In the genomic region with DNA sequence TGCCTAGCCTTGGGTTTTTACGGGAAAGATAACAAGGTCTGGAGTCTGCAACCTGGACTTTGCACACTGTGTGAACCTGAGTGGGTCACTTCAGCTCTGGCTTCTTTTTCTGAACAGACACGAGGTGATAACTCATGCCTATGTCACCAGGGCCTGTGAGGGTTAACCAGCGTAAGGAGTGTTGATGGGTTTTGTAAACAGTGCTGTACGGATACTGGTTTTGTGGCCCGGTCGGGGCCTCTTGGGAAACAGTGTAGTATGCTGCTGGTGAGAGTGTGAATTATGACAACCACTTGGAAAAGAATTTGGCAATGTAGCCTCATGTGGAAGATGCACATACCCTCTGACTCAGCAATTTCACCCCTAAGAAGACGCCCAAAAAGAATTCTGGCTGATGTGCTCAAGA, we compare ENCODE assay signal across 17 cellular contexts.
A peak's percentile ranks its signal among the peaks of the same experiment; 100 is the strongest.
DNase-seq lines count a peak whose midpoint lies in the region; TF ChIP-seq lines count a peak whose summit lies in the region.
"Had no signal": no experiment of that assay in that cellular context is flagged by ENCODE, and none has a peak within 500 bp of the region (broad histone marks: within the 10 kb centered on the region; RNA-seq: fewer than 3 reads in every experiment).

No MANE protein-coding gene starts in this region.

- H3K9me3 Mint-ChIP-seq in activated T-helper 2 cell treated with anti-CD3 and anti-CD28 coated beads, Interferon-gamma antibody, Interleukin-2, Interleukin-4, amounts not matched to agents 10 μg/mL and 5 μg/mL and 100 μg/mL, durations not matched to agents 14 hours and 24 hours and 36 hours = no peaks in the 10 kb centered on the region
- H3K9me3 Mint-ChIP-seq: activated naive CD4-positive, alpha-beta T cell treated with anti-CD3 and anti-CD28 coated beads, Interleukin-2, amount 50 U/mL, for 24 hours; natural killer cell; stimulated activated effector memory CD8-positive, alpha-beta T cell treated with anti-CD3 and anti-CD28 coated beads, Interleukin-12 subunit alpha, Interleukin-12 subunit beta, amount 100 ng/mL, for 72 hours; T-helper 1 cell treated with Interleukin-12 subunit alpha and Interleukin-12 subunit beta and Interleukin-4 antibody, amounts not matched to agents 30 μg/mL and 1 μg/mL, for 36 hours had no signal

- no peaks in the 10 kb centered on the region for H3K27me3 ChIP-seq in liver (ENCODE audit: control insufficient read depth in 4 of 4, insufficient read depth in 4 of 4, low read length in 3 of 4)

- peaks cover 0 to 3% (median 1%) of the 10 kb centered on the region in 4 donors for H3K9me3 ChIP-seq in liver (ENCODE audit: control insufficient read depth in 4 of 4, low read length in 3 of 4)

- no peak for TF ChIP-seq CTCF in AG04449 (IDR thresholded peaks at IDR 0.05; ENCODE audit: insufficient read depth, low read length, missing control alignments)
- no peak for TF ChIP-seq CTCF in cardiac fibroblast (IDR thresholded peaks at IDR 0.05; ENCODE audit: low read depth, low read length)
- TF ChIP-seq CTCF in liver (IDR thresholded peaks at IDR 0.05; ENCODE audit: low read depth, low read length, missing input control) = no peak

- no peaks in the 10 kb centered on the region for H3K36me3 Mint-ChIP-seq in activated T-helper 2 cell treated with anti-CD3 and anti-CD28 coated beads, Interferon-gamma antibody, Interleukin-2, Interleukin-4, amounts not matched to agents 10 μg/mL and 5 μg/mL and 100 μg/mL, durations not matched to agents 14 hours and 24 hours and 36 hours (ENCODE audit: low read depth)
- H3K36me3 Mint-ChIP-seq: activated naive CD4-positive, alpha-beta T cell treated with anti-CD3 and anti-CD28 coated beads, Interleukin-2, amount 50 U/mL, for 24 hours; natural killer cell; stimulated activated effector memory CD8-positive, alpha-beta T cell treated with anti-CD3 and anti-CD28 coated beads, Interleukin-12 subunit alpha, Interleukin-12 subunit beta, amount 100 ng/mL, for 72 hours had no signal

- DNase-seq in AG04449 (ENCODE audit: low read depth, low spot score) (peak; percentile 63), H4 (ENCODE audit: low spot score) (peak; percentile 7), cardiac fibroblast (ENCODE audit: low read depth in 2 of 2) (peak; percentile 76 to 91), NCI-H2107 (lab: John Stamatoyannopoulos, UW) (no peak), NCI-H1694 (lab: John Stamatoyannopoulos, UW) (no peak), OCI-M2 (lab: John Stamatoyannopoulos, UW; ENCODE audit: unreplicated experiment) (no peak)
- DNase-seq in activated T-helper 2 cell treated with anti-CD3 and anti-CD28 coated beads, Interferon-gamma antibody, Interleukin-2, Interleukin-4, amounts not matched to agents 10 μg/mL and 5 μg/mL and 100 μg/mL, durations not matched to agents 14 hours and 24 hours and 36 hours (ENCODE audit: low spot score) = no peak
- DNase-seq: activated CD8-positive, alpha-beta memory T cell treated with anti-CD3 and anti-CD28 coated beads, Interleukin-2, amount 50 U/mL, for 4 hours; H7; hypothalamus; left ventricle myocardium superior; natural killer cell; NCI-H1930 had no signal

- POLR2A ChIA-PET in AG04449 (lab: Yijun Ruan, JAX) = no interaction called here

- no peaks in the 10 kb centered on the region for H3K27me3 Mint-ChIP-seq in activated T-helper 2 cell treated with anti-CD3 and anti-CD28 coated beads, Interferon-gamma antibody, Interleukin-2, Interleukin-4, amounts not matched to agents 10 μg/mL and 5 μg/mL and 100 μg/mL, durations not matched to agents 14 hours and 24 hours and 36 hours (ENCODE audit: low read depth)

- H3K4me1 ChIP-seq in liver (ENCODE audit: control insufficient read depth in 4 of 4, insufficient read depth in 4 of 4, low read length in 3 of 4) = peaks cover 0 to 5% (median 0%) of the 10 kb centered on the region in 4 donors

- no peak overlapping the region for H3K4me3 ChIP-seq in AG04449 (ENCODE audit: low read depth, low read length)
- no peak overlapping the region for H3K4me3 ChIP-seq in cardiac fibroblast (replicated peaks in 1 of 2; ENCODE audit: low read depth in 2 of 2, low read length in 2 of 2)
- H3K4me3 ChIP-seq in liver (ENCODE audit: low read depth in 1 of 3, low read length in 3 of 3) = no peak overlapping the region

- no peak overlapping the region for H3K27ac ChIP-seq in liver (ENCODE audit: low read depth in 1 of 2, low read length in 2 of 2)

- CTCF ChIA-PET in AG04449 (lab: Yijun Ruan, JAX) = no interaction called here

- intact Hi-C loops in activated T-helper 2 cell treated with anti-CD3 and anti-CD28 coated beads, Interferon-gamma antibody, Interleukin-2, Interleukin-4, amounts not matched to agents 10 μg/mL and 5 μg/mL and 100 μg/mL, durations not matched to agents 14 hours and 24 hours and 36 hours (cut with micrococcal nuclease) = no loop called here

- no peak overlapping the region for H3K9ac ChIP-seq in liver (ENCODE audit: low read depth in 1 of 2, low read length in 2 of 2)

- no peak overlapping the region for H3K4me3 Mint-ChIP-seq in activated T-helper 2 cell treated with anti-CD3 and anti-CD28 coated beads, Interferon-gamma antibody, Interleukin-2, Interleukin-4, amounts not matched to agents 10 μg/mL and 5 μg/mL and 100 μg/mL, durations not matched to agents 14 hours and 24 hours and 36 hours (ENCODE audit: low read depth)
- H3K4me3 Mint-ChIP-seq: activated naive CD4-positive, alpha-beta T cell treated with anti-CD3 and anti-CD28 coated beads, Interleukin-2, amount 50 U/mL, for 24 hours; natural killer cell; stimulated activated effector memory CD8-positive, alpha-beta T cell treated with anti-CD3 and anti-CD28 coated beads, Interleukin-12 subunit alpha, Interleukin-12 subunit beta, amount 100 ng/mL, for 72 hours; T-helper 1 cell treated with Interleukin-12 subunit alpha and Interleukin-12 subunit beta and Interleukin-4 antibody, amounts not matched to agents 30 μg/mL and 1 μg/mL, for 36 hours had no signal

- WGBS in liver = 45% methylated on average over 7 of the region's 7 CpGs

- no peaks in the 10 kb centered on the region for H3K36me3 ChIP-seq in liver (ENCODE audit: control insufficient read depth in 4 of 4, insufficient read depth in 3 of 4, low read depth in 1 of 4, low read length in 3 of 4)

- no peak overlapping the region for H3K27ac Mint-ChIP-seq in activated T-helper 2 cell treated with anti-CD3 and anti-CD28 coated beads, Interferon-gamma antibody, Interleukin-2, Interleukin-4, amounts not matched to agents 10 μg/mL and 5 μg/mL and 100 μg/mL, durations not matched to agents 14 hours and 24 hours and 36 hours
- H3K27ac Mint-ChIP-seq: activated naive CD4-positive, alpha-beta T cell treated with anti-CD3 and anti-CD28 coated beads, Interleukin-2, amount 50 U/mL, for 24 hours; natural killer cell; stimulated activated effector memory CD8-positive, alpha-beta T cell treated with anti-CD3 and anti-CD28 coated beads, Interleukin-12 subunit alpha, Interleukin-12 subunit beta, amount 100 ng/mL, for 72 hours; T-helper 1 cell treated with Interleukin-12 subunit alpha and Interleukin-12 subunit beta and Interleukin-4 antibody, amounts not matched to agents 30 μg/mL and 1 μg/mL, for 36 hours had no signal

- TF ChIP-seq RAD21 in liver (IDR thresholded peaks at IDR 0.05) = no peak

- H3K4me1 Mint-ChIP-seq in activated T-helper 2 cell treated with anti-CD3 and anti-CD28 coated beads, Interferon-gamma antibody, Interleukin-2, Interleukin-4, amounts not matched to agents 10 μg/mL and 5 μg/mL and 100 μg/mL, durations not matched to agents 14 hours and 24 hours and 36 hours (ENCODE audit: low read depth) = no peaks in the 10 kb centered on the region
- H3K4me1 Mint-ChIP-seq: activated naive CD4-positive, alpha-beta T cell treated with anti-CD3 and anti-CD28 coated beads, Interleukin-2, amount 50 U/mL, for 24 hours; natural killer cell; stimulated activated effector memory CD8-positive, alpha-beta T cell treated with anti-CD3 and anti-CD28 coated beads, Interleukin-12 subunit alpha, Interleukin-12 subunit beta, amount 100 ng/mL, for 72 hours had no signal

TF ChIP-seq in liver, 16 proteins besides CTCF, POLR2A, EP300 and RAD21 (continues in another document):
- TF ChIP-seq GABPA (IDR thresholded peaks at IDR 0.05 in 1 of 2, conservative IDR thresholded peaks at IDR 0.05 in 1 of 2) (no peak), EGR1 (IDR thresholded peaks at IDR 0.05; ENCODE audit: low read depth in 2 of 2) (no peak), FOXA2 (IDR thresholded peaks at IDR 0.05) (no peak), SP1 (IDR thresholded peaks at IDR 0.05) (peak; percentile 37), JUND (IDR thresholded peaks at IDR 0.05) (no peak), FOXA1 (IDR thresholded peaks at IDR 0.05) (no peak), RXRA (IDR thresholded peaks at IDR 0.05) (peak in 1 of 2 donors; percentile 47), YY1 (IDR thresholded peaks at IDR 0.05) (peak; percentile 19), NR2F2 (IDR thresholded peaks at IDR 0.05) (no peak)
- TF ChIP-seq, protein P1, sequence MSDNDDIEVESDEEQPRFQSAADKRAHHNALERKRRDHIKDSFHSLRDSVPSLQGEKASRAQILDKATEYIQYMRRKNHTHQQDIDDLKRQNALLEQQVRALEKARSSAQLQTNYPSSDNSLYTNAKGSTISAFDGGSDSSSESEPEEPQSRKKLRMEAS (IDR thresholded peaks at IDR 0.05) = no peak
- TF ChIP-seq, protein P2, sequence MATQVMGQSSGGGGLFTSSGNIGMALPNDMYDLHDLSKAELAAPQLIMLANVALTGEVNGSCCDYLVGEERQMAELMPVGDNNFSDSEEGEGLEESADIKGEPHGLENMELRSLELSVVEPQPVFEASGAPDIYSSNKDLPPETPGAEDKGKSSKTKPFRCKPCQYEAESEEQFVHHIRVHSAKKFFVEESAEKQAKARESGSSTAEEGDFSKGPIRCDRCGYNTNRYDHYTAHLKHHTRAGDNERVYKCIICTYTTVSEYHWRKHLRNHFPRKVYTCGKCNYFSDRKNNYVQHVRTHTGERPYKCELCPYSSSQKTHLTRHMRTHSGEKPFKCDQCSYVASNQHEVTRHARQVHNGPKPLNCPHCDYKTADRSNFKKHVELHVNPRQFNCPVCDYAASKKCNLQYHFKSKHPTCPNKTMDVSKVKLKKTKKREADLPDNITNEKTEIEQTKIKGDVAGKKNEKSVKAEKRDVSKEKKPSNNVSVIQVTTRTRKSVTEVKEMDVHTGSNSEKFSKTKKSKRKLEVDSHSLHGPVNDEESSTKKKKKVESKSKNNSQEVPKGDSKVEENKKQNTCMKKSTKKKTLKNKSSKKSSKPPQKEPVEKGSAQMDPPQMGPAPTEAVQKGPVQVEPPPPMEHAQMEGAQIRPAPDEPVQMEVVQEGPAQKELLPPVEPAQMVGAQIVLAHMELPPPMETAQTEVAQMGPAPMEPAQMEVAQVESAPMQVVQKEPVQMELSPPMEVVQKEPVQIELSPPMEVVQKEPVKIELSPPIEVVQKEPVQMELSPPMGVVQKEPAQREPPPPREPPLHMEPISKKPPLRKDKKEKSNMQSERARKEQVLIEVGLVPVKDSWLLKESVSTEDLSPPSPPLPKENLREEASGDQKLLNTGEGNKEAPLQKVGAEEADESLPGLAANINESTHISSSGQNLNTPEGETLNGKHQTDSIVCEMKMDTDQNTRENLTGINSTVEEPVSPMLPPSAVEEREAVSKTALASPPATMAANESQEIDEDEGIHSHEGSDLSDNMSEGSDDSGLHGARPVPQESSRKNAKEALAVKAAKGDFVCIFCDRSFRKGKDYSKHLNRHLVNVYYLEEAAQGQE (IDR thresholded peaks at IDR 0.05) = no peak

Comparison
In these comparisons a context has a peak if more than half of its experiments do, and no peak if none do; other contexts are left out.
1. DNase-seq: peak in AG04449 (single experiment), H4 (single experiment) and cardiac fibroblast (2 of 2); none in NCI-H2107 (single experiment), NCI-H1694 (single experiment), activated T-helper 2 cell treated with anti-CD3 and anti-CD28 coated beads, Interferon-gamma antibody, Interleukin-2, Interleukin-4, amounts not matched to agents 10 μg/mL and 5 μg/mL and 100 μg/mL, durations not matched to agents 14 hours and 24 hours and 36 hours (single experiment) and OCI-M2 (single experiment).